In the genomic region with DNA sequence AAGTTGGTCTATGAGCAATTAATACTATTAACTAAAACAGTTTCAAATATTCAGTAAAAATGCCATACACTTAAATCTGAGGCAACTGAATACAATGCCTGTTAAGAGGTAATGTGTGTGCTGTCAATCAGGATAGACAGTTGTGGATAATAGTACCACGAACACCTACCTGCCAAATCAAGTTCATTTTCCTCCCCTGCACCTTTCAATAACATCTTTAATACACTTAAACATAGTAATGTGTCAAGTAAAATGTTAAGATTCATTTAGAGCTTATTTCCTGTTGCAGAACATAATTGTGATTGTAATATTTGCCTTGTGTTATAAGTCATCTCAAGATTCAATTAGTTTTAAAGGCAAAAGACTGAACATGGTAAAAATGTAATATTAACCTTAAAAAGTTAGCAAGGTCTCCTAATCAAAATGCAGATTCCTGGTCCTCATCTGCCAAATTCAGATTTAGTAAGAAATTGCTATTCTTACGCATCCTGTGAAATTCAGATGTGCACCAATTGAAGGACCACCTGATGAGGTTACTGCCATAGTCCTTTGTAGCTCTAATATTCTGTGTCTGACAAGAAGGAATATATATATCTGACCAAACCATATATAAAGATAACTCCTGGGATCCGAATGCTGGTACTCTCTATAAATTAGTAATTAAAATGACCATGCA, we compare ENCODE assay signal across 26 cellular contexts. TPM values are rescaled to one million over a fixed set of nuclear protein-coding genes. Genes with fewer than 3 reads are reported as not detected.
DNase-seq lines count a peak whose midpoint lies in the region; ATAC-seq and TF ChIP-seq lines count a peak whose summit lies in the region.
"Had no signal": no experiment of that assay in that cellular context is flagged by ENCODE, and none has a peak within 500 bp of the region (broad histone marks: within the 10 kb centered on the region; RNA-seq: fewer than 3 reads in every experiment).

No MANE protein-coding gene starts in this region.

- TF ChIP-seq POLR2A in IMR-90 (IDR thresholded peaks at IDR 0.05; ENCODE audit: low read depth, low read length), result peak; percentile 32; the same call in 1 of the 2 replicates
- no peak for TF ChIP-seq POLR2A in body of pancreas (IDR thresholded peaks at IDR 0.05)

- H2AK5ac ChIP-seq in IMR-90 (ENCODE audit: low read depth, low read length), result no peak overlapping the region

- H4K8ac ChIP-seq in IMR-90 (ENCODE audit: low read depth in 2 of 2, low read length in 2 of 2), result no peak overlapping the region

- dilution Hi-C loops in IMR-90 (cut with HindIII; ENCODE audit: low sequenced_read_pairs, unreplicated experiment), result no loop called here

- H3K79me1 ChIP-seq in IMR-90 (ENCODE audit: low read depth in 1 of 2, low read length in 2 of 2), result peaks cover 4 to 14% of the 10 kb centered on the region in 2 experiments; a peak in 3 of 4 replicates

- H2AFZ ChIP-seq in IMR-90 (replicated peaks; ENCODE audit: low read length, poor library complexity), result no peak overlapping the region

- H2BK20ac ChIP-seq in IMR-90 (ENCODE audit: low read depth, low read length), result no peak overlapping the region

- peaks cover 36% of the 10 kb centered on the region for H3K36me3 ChIP-seq in IMR-90 (ENCODE audit: control insufficient read depth, insufficient read depth, low read length)
- H3K36me3 ChIP-seq in body of pancreas (replicated peaks in 1 of 2; ENCODE audit: insufficient read depth in 1 of 2, low read depth in 2 of 2), result no peaks in the 10 kb centered on the region
- H3K36me3 ChIP-seq: gastrocnemius medialis, neutrophil had no signal

- no peak overlapping the region for H3K56ac ChIP-seq in IMR-90 (ENCODE audit: extremely low read depth, insufficient read depth, low read length)

- peaks cover 2% of the 10 kb centered on the region; the same call in 1 of the 2 replicates for H3K4me1 ChIP-seq in IMR-90 (ENCODE audit: control insufficient read depth, insufficient read depth, low read length)
- no peaks in the 10 kb centered on the region for H3K4me1 ChIP-seq in body of pancreas
- H3K4me1 ChIP-seq: gastrocnemius medialis, psoas muscle had no signal

- CTCF ChIA-PET in IMR-90 (lab: Yijun Ruan, JAX), result interaction anchor here (1.4 to 4.2 kb wide), 3 partner anchors 136 to 143 kb away, joined by 3 to 14 read pairs (median 11); no protein-coding TSS in a partner anchor

- H3K9me1 ChIP-seq in IMR-90 (ENCODE audit: insufficient read depth, low read length), result 0 out of 2 replicates have a peak, but pooled peaks cover 2% of the 10 kb centered on the region

- no peak overlapping the region for H3K9ac ChIP-seq in IMR-90 (ENCODE audit: low read depth, low read length)

- no CpG with 5 or more reads among the region's 3 CpGs for WGBS in IMR-90 (ENCODE audit: extremely low coverage in 2 of 2, insufficient read length in 1 of 2), 2 experiments
- WGBS in body of pancreas, 2 donors, result 78 to 84% methylated on average over 3 of the region's 3 CpGs

- H3K18ac ChIP-seq in IMR-90 (ENCODE audit: low read depth, low read length), result no peak overlapping the region

- ATAC-seq in IMR-90 (ENCODE audit: low read depth) (peak; percentile 31), body of pancreas (no peak), omental fat pad (ENCODE audit: low FRiP score) (no peak)
- ATAC-seq: activated T-cell treated with anti-CD3 and anti-CD28 coated beads, Interleukin-2, amount 50 U/mL, for 72 hours; gastrocnemius medialis; left lobe of liver; PC-3; psoas muscle had no signal

- H4K20me1 ChIP-seq in IMR-90 (ENCODE audit: insufficient read depth, low read length), result peaks cover 58% of the 10 kb centered on the region; the same call in 1 of the 2 replicates

- in situ Hi-C loops in IMR-90 (cut with MboI; ENCODE audit: low sequenced_read_pairs), result loop anchor here (5.0 to 25.0 kb wide), 2 partner anchors 134 to 519 kb away; a partner anchor contains a TSS

- no peak overlapping the region for H4K91ac ChIP-seq in IMR-90 (ENCODE audit: insufficient read depth, low read depth, low read length)

- no peak overlapping the region for H2BK15ac ChIP-seq in IMR-90 (ENCODE audit: low read depth, low read length)

- BruUV-seq in IMR-90 (replicated peaks; lab: Mats Ljungman, UMichigan), result no TSS peak

- peak; percentile 86 for DNase-seq in IMR-90
- peak; percentile 62 to 85 for DNase-seq in cardiac fibroblast (ENCODE audit: low read depth in 2 of 2)
- DNase-seq in fibroblast of villous mesenchyme (ENCODE audit: low read depth), result peak; percentile 57
- DNase-seq in NCI-H510A treated with DMSO at 0.1 percent for 48 hours (lab: John Stamatoyannopoulos, UW), result no peak
- no peak for DNase-seq in body of pancreas
- DNase-seq in activated gamma-delta T cell treated with Interleukin-2 at 50 U/mL for 16 hours, result no peak
- DNase-seq in omental fat pad (ENCODE audit: low spot score), result no peak
- DNase-seq: activated B cell treated with CpG ODN at 0.5 μM for 24 hours; activated naive CD4-positive, alpha-beta T cell treated with anti-CD3 and anti-CD28 coated beads, Interleukin-2, amount 10 ng/mL, durations not matched to agents 7 days and 5 days; activated T-cell treated with anti-CD3 and anti-CD28 coated beads, Interleukin-2, amount 50 U/mL, for 72 hours; anterior cingulate cortex; CD4-positive, alpha-beta memory T cell; dorsolateral prefrontal cortex; gastrocnemius medialis; H9; hypothalamus; immature natural killer cell; mesendoderm; NCI-H2171; NCI-H524 treated with DMSO at 0.1 percent for 48 hours; PC-3; psoas muscle; Right ventricle myocardium superior; stimulated activated naive CD4-positive, alpha-beta T cell treated with Interleukin-2 at 50 U/mL for 16 hours had no signal

- no peak overlapping the region for H3K23ac ChIP-seq in IMR-90 (ENCODE audit: low read depth, low read length)

- no peak overlapping the region for H3K4ac ChIP-seq in IMR-90 (ENCODE audit: low read depth, low read length)

- H3K27ac ChIP-seq in IMR-90 (ENCODE audit: insufficient read depth, low read length) (no peak overlapping the region), body of pancreas (no peak overlapping the region)
- H3K27ac ChIP-seq: dorsolateral prefrontal cortex, gastrocnemius medialis, neutrophil, psoas muscle had no signal

- no peak overlapping the region for H2AK9ac ChIP-seq in IMR-90 (replicated peaks; ENCODE audit: low read depth, low read length, poor library complexity)

- TF ChIP-seq RAD21 in IMR-90 (IDR thresholded peaks at IDR 0.05; ENCODE audit: low read length), result no peak

- H2BK5ac ChIP-seq in IMR-90 (ENCODE audit: low read depth, low read length, poor library complexity, severe bottlenecking), result peak overlapping the region; percentile 35

- H3K9me3 ChIP-seq in IMR-90 (ENCODE audit: control insufficient read depth, insufficient read depth, low read length) (no peaks in the 10 kb centered on the region), body of pancreas (no peaks in the 10 kb centered on the region)
- H3K9me3 ChIP-seq: gastrocnemius medialis, neutrophil, psoas muscle had no signal

- intact Hi-C loops in IMR-90 (cut with micrococcal nuclease) (loop anchor here (1.0 to 10.0 kb wide), 3 partner anchors 57 to 527 kb away; a partner anchor contains a TSS), body of pancreas (cut with DNase I) (no loop called here)

- H2BK120ac ChIP-seq in IMR-90 (ENCODE audit: low read depth, low read length), result no peak overlapping the region

- no peak overlapping the region for H4K5ac ChIP-seq in IMR-90 (ENCODE audit: low read depth, low read length)

- H3K27me3 ChIP-seq in IMR-90 (ENCODE audit: control insufficient read depth, insufficient read depth, low read length) (no peaks in the 10 kb centered on the region), body of pancreas (no peaks in the 10 kb centered on the region)
- H3K27me3 ChIP-seq: gastrocnemius medialis had no signal

- H3K4me2 ChIP-seq in IMR-90 (ENCODE audit: low read depth, low read length), result no peak overlapping the region

- no peak overlapping the region for H3K4me3 ChIP-seq in IMR-90 (ENCODE audit: insufficient read depth, low read depth, low read length)
- H3K4me3 ChIP-seq in cardiac fibroblast (replicated peaks in 1 of 2; ENCODE audit: low read depth in 2 of 2, low read length in 2 of 2), result no peak overlapping the region
- H3K4me3 ChIP-seq in fibroblast of villous mesenchyme (ENCODE audit: low read depth, low read length), result no peak overlapping the region
- no peak overlapping the region for H3K4me3 ChIP-seq in body of pancreas
- H3K4me3 ChIP-seq: dorsolateral prefrontal cortex, gastrocnemius medialis, psoas muscle had no signal

- no peak overlapping the region for H3K14ac ChIP-seq in IMR-90 (replicated peaks; ENCODE audit: low read depth, low read length)

- no peak for TF ChIP-seq CTCF in IMR-90 (conservative IDR thresholded peaks at IDR 0.05; ENCODE audit: low read depth, low read length)
- no peak for TF ChIP-seq CTCF in cardiac fibroblast (IDR thresholded peaks at IDR 0.05; ENCODE audit: low read depth, low read length)
- no peak for TF ChIP-seq CTCF in fibroblast of villous mesenchyme (IDR thresholded peaks at IDR 0.05; ENCODE audit: insufficient read depth, low read depth, low read length)
- no peak for TF ChIP-seq CTCF in body of pancreas (IDR thresholded peaks at IDR 0.05)
- no peak for TF ChIP-seq CTCF in omental fat pad (IDR thresholded peaks at IDR 0.05)

- POLR2A ChIA-PET in IMR-90 (lab: Charles Lee; ENCODE audit: unreplicated experiment), result interaction anchor here (1.0 to 1.4 kb wide), 2 partner anchors 56 to 135 kb away, joined by 5 read pairs; no protein-coding TSS in a partner anchor

TF ChIP-seq in IMR-90, 13 proteins besides CTCF, POLR2A, EP300 and RAD21:
- no peak for TF ChIP-seq RCOR1 (IDR thresholded peaks at IDR 0.05; ENCODE audit: insufficient replicate concordance, low read length)
- TF ChIP-seq CHD1 (IDR thresholded peaks at IDR 0.05; ENCODE audit: low read depth, low read length), result no peak
- no peak for TF ChIP-seq MAFK (IDR thresholded peaks at IDR 0.05; ENCODE audit: low read depth, low read length)
- TF ChIP-seq, protein P1, sequence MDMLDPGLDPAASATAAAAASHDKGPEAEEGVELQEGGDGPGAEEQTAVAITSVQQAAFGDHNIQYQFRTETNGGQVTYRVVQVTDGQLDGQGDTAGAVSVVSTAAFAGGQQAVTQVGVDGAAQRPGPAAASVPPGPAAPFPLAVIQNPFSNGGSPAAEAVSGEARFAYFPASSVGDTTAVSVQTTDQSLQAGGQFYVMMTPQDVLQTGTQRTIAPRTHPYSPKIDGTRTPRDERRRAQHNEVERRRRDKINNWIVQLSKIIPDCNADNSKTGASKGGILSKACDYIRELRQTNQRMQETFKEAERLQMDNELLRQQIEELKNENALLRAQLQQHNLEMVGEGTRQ (IDR thresholded peaks at IDR 0.05; ENCODE audit: low read depth, low read length), result no peak

RNA-seq across cellular contexts. Expression of a gene that starts 37.1 kb away (rescaled TPM):
- total RNA-seq in IMR-90 (2012; rRNA removed) (1,211 and 1,351 TPM in 2 replicates), fibroblast of villous mesenchyme (2,828 and 5,152 TPM in 2 replicates), body of pancreas (100 to 1,000 TPM in 1 of 2 donors, 10 to 100 TPM in 1; 54.0 to 107 TPM), omental fat pad (100 to 1,000 TPM; 155 to 361 (median 232) TPM)
- polyA plus RNA-seq in IMR-90 (2012; rRNA removed), result 3,922 and 4,454 TPM in 2 replicates
- 4,367 and 7,099 TPM in 2 replicates for polyA plus RNA-seq in IMR-90 (2012; cell fraction: cytosol; rRNA removed)
- 4,818 and 7,550 TPM in 2 replicates for polyA plus RNA-seq in IMR-90 (2012; cell fraction: nucleus; rRNA removed; ENCODE audit: low replicate concordance)
- total RNA-seq: activated B cell treated with CpG ODN at 0.5 μM for 24 hours; CD4-positive, alpha-beta memory T cell; PC-3 had no signal
- polyA plus RNA-seq: CD4-positive, alpha-beta memory T cell; immature natural killer cell had no signal

Comparison
In these comparisons a context has a peak if more than half of its experiments do, and no peak if none do; other contexts are left out.
1. DNase-seq: peak in IMR-90 (single experiment), cardiac fibroblast (2 of 2) and fibroblast of villous mesenchyme (single experiment); none in NCI-H510A treated with DMSO at 0.1 percent for 48 hours (single experiment), body of pancreas (0 of 4), activated gamma-delta T cell treated with Interleukin-2 at 50 U/mL for 16 hours (single experiment) and omental fat pad (single experiment).